In the genomic region with DNA sequence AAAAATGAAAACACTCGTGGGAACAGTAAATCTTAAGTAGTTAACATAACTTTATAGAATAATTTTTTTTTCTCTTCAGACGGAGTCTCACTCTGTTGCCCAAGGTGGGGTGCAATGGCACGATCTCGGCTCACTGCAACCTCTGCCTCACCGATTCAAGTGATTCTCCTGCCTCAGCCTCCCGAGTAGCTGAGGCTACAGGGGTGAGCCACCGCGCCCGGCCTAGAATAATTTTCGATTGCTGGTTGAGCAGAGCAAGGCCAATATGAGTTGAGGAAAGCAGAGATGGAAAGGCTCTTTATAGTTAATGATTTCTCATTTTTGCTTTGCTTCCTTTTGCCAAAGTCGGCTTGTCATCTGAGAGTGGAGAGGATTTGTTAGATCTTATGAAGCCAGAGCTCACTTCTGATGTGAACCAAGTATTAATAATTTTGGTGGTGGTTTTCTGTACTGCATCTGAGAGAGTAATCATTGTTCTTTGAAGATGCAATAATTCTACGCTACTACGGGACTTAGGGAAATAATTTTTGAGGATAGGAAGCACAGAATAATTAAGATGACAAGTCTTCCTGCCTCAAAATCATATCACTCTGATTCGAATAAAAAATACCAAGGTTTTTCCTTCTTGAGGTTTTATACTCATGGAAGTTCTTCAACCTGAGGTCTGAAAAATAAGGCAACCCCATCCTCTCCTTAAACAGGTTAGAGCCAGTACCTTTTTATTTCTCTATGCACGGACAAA, we compare ENCODE assay signal across 8 cellular contexts. TPM values are rescaled to one million over a fixed set of nuclear protein-coding genes. Genes with fewer than 3 reads are reported as not detected.
DNase-seq lines count a peak whose midpoint lies in the region; ATAC-seq lines count a peak whose summit lies in the region.

No MANE protein-coding gene starts in this region.

- no peak for ATAC-seq in activated CD8-positive, alpha-beta memory T cell treated with anti-CD3 and anti-CD28 coated beads, Interleukin-2, amount 10 ng/mL, durations not matched to agents 7 days and 5 days
- no peak for ATAC-seq in HG02759 (IDR thresholded peaks at IDR 0.05; ENCODE audit: unreplicated experiment)

- peaks cover 37% of the 10 kb centered on the region for H3K4me1 Mint-ChIP-seq in activated CD8-positive, alpha-beta memory T cell treated with anti-CD3 and anti-CD28 coated beads, Interleukin-2, amount 10 ng/mL, durations not matched to agents 7 days and 5 days
- H3K4me1 Mint-ChIP-seq in activated CD4-positive, alpha-beta memory T cell treated with anti-CD3 and anti-CD28 coated beads, Interleukin-2, amount 10 ng/mL, durations not matched to agents 7 days and 5 days, result peaks cover 39% of the 10 kb centered on the region
- H3K4me1 Mint-ChIP-seq in immature natural killer cell, result peaks cover 46 to 48% of the 10 kb centered on the region in 2 donors

- CTCF ChIA-PET in activated CD8-positive, alpha-beta memory T cell treated with anti-CD3 and anti-CD28 coated beads, Interleukin-2, amount 10 ng/mL, durations not matched to agents 7 days and 5 days (lab: Charles Lee), result interaction anchor here (1.3 to 3.0 kb wide), 6 partner anchors 21 to 214 kb away, joined by 3 to 21 read pairs (median 8); a partner anchor contains a TSS
- CTCF ChIA-PET in activated CD4-positive, alpha-beta memory T cell treated with anti-CD3 and anti-CD28 coated beads, Interleukin-2, amount 10 ng/mL, durations not matched to agents 7 days and 5 days (lab: Charles Lee), result interaction anchor here (1.1 to 2.0 kb wide), 4 partner anchors 12 to 149 kb away, joined by 3 to 9 read pairs (median 4); a partner anchor contains a TSS

- no peaks in the 10 kb centered on the region for H3K9me3 Mint-ChIP-seq in activated CD8-positive, alpha-beta memory T cell treated with anti-CD3 and anti-CD28 coated beads, Interleukin-2, amount 10 ng/mL, durations not matched to agents 7 days and 5 days (ENCODE audit: low read depth)
- H3K9me3 Mint-ChIP-seq in activated CD4-positive, alpha-beta memory T cell treated with anti-CD3 and anti-CD28 coated beads, Interleukin-2, amount 10 ng/mL, durations not matched to agents 7 days and 5 days, result no peaks in the 10 kb centered on the region
- peaks cover 0 to 8% (median 3%) of the 10 kb centered on the region in 6 donors for H3K9me3 Mint-ChIP-seq in immature natural killer cell

- peaks cover 5% of the 10 kb centered on the region for H3K27me3 Mint-ChIP-seq in activated CD8-positive, alpha-beta memory T cell treated with anti-CD3 and anti-CD28 coated beads, Interleukin-2, amount 10 ng/mL, durations not matched to agents 7 days and 5 days
- H3K27me3 Mint-ChIP-seq in activated CD4-positive, alpha-beta memory T cell treated with anti-CD3 and anti-CD28 coated beads, Interleukin-2, amount 10 ng/mL, durations not matched to agents 7 days and 5 days, result peaks cover 4% of the 10 kb centered on the region
- peaks cover 26 to 34% (median 27%) of the 10 kb centered on the region in 3 donors for H3K27me3 Mint-ChIP-seq in immature natural killer cell (ENCODE audit: low read depth in 3 of 3)

- peak overlapping the region; percentile 95 for H3K4me3 Mint-ChIP-seq in activated CD8-positive, alpha-beta memory T cell treated with anti-CD3 and anti-CD28 coated beads, Interleukin-2, amount 10 ng/mL, durations not matched to agents 7 days and 5 days
- peak overlapping the region; percentile 90 for H3K4me3 Mint-ChIP-seq in activated CD4-positive, alpha-beta memory T cell treated with anti-CD3 and anti-CD28 coated beads, Interleukin-2, amount 10 ng/mL, durations not matched to agents 7 days and 5 days
- peak overlapping the region; percentile 94 to 99 (median 95) for H3K4me3 Mint-ChIP-seq in immature natural killer cell

- H3K36me3 Mint-ChIP-seq in activated CD8-positive, alpha-beta memory T cell treated with anti-CD3 and anti-CD28 coated beads, Interleukin-2, amount 10 ng/mL, durations not matched to agents 7 days and 5 days, result peaks cover 6% of the 10 kb centered on the region
- peaks cover 10% of the 10 kb centered on the region for H3K36me3 Mint-ChIP-seq in activated CD4-positive, alpha-beta memory T cell treated with anti-CD3 and anti-CD28 coated beads, Interleukin-2, amount 10 ng/mL, durations not matched to agents 7 days and 5 days (ENCODE audit: low read depth)
- H3K36me3 Mint-ChIP-seq in immature natural killer cell, result peaks cover 0 to 4% (median 4%) of the 10 kb centered on the region in 3 donors

- POLR2A ChIA-PET in activated CD4-positive, alpha-beta memory T cell treated with anti-CD3 and anti-CD28 coated beads, Interleukin-2, amount 10 ng/mL, durations not matched to agents 7 days and 5 days (lab: Charles Lee), result interaction anchor here (0.8 to 5.4 kb wide), 14 partner anchors 8 to 486 kb away, joined by 3 to 93 read pairs (median 8); a partner anchor contains a TSS

- no peak for DNase-seq in activated CD8-positive, alpha-beta memory T cell treated with anti-CD3 and anti-CD28 coated beads, Interleukin-2, amount 10 ng/mL, durations not matched to agents 7 days and 5 days
- no peak for DNase-seq in activated CD8-positive, alpha-beta memory T cell treated with anti-CD3 and anti-CD28 coated beads, Interleukin-2, amount 50 U/mL, for 48 hours
- no peak for DNase-seq in activated CD4-positive, alpha-beta memory T cell treated with anti-CD3 and anti-CD28 coated beads, Interleukin-2, amount 10 ng/mL, durations not matched to agents 7 days and 5 days
- DNase-seq in immature natural killer cell (peak in 2 of 3 donors; percentile 5 to 14), superior temporal gyrus (ENCODE audit: extremely low spot score) (peak; percentile 54), UCSD-AML1 (lab: John Stamatoyannopoulos, UW; ENCODE audit: unreplicated experiment) (no peak), NCI-H345 (lab: John Stamatoyannopoulos, UW) (no peak)

- H3K27ac Mint-ChIP-seq in activated CD8-positive, alpha-beta memory T cell treated with anti-CD3 and anti-CD28 coated beads, Interleukin-2, amount 10 ng/mL, durations not matched to agents 7 days and 5 days, result peak overlapping the region; percentile 99
- peak overlapping the region; percentile 97 for H3K27ac Mint-ChIP-seq in activated CD4-positive, alpha-beta memory T cell treated with anti-CD3 and anti-CD28 coated beads, Interleukin-2, amount 10 ng/mL, durations not matched to agents 7 days and 5 days
- peak overlapping the region; percentile 97 to 100 (median 98) for H3K27ac Mint-ChIP-seq in immature natural killer cell

RNA-seq across cellular contexts. Expression of a gene that starts 1.5 kb away (rescaled TPM):
- 10 to 100 TPM; 43.8 to 50.5 TPM for total RNA-seq in activated CD8-positive, alpha-beta memory T cell treated with anti-CD3 and anti-CD28 coated beads, Interleukin-2, amount 10 ng/mL, durations not matched to agents 7 days and 5 days
- 10 to 100 TPM; 48.7 to 53.4 TPM for total RNA-seq in activated CD4-positive, alpha-beta memory T cell treated with anti-CD3 and anti-CD28 coated beads, Interleukin-2, amount 10 ng/mL, durations not matched to agents 7 days and 5 days
- 10 to 100 TPM; 48.8 to 63.9 (median 49.2) TPM for polyA plus RNA-seq in immature natural killer cell

Comparison
In these comparisons a context has a peak if more than half of its experiments do, and no peak if none do; other contexts are left out.
1. DNase-seq: peak in immature natural killer cell (2 of 3) and superior temporal gyrus (single experiment); none in activated CD8-positive, alpha-beta memory T cell treated with anti-CD3 and anti-CD28 coated beads, Interleukin-2, amount 10 ng/mL, durations not matched to agents 7 days and 5 days (single experiment), activated CD8-positive, alpha-beta memory T cell treated with anti-CD3 and anti-CD28 coated beads, Interleukin-2, amount 50 U/mL, for 48 hours (single experiment), activated CD4-positive, alpha-beta memory T cell treated with anti-CD3 and anti-CD28 coated beads, Interleukin-2, amount 10 ng/mL, durations not matched to agents 7 days and 5 days (single experiment), UCSD-AML1 (single experiment) and NCI-H345 (single experiment).
2. Peak in every context shown above with its lines, with median percentiles within 50 percentile points of each other: H3K27ac Mint-ChIP-seq and H3K4me3 Mint-ChIP-seq.